17 cellular contexts compared by ENCODE assay signal in the genomic region with DNA sequence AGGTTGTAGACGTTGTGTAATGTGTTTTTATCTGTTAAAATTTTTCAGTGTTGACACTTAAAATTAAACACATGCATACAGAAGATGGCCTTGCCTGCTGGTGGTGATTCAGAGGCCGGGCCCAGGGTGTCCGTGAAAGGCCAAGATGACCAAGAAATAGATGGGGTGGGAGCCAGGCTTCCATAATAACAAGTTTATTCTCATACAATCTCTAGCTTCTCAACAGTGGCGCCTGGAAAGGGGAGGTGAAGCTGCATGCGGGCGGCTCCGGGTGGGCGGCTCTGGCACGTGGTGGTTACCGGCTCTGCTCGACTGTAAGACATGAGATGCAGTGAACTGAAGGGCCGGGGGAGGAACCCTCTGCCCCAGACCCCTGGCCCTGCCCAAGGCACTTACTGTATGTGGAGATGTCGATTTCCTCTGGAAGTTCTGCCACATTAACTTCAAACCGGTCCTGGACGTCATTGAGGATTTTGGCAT. TPM values are rescaled to one million over a fixed set of nuclear protein-coding genes. Genes with fewer than 3 reads are reported as not detected.
A peak's percentile ranks its signal among the peaks of the same experiment; 100 is the strongest.
DNase-seq lines count a peak whose midpoint lies in the region; ATAC-seq and TF ChIP-seq lines count a peak whose summit lies in the region.
"Had no signal": no experiment of that assay in that cellular context is flagged by ENCODE, and none has a peak within 500 bp of the region (broad histone marks: within the 10 kb centered on the region; RNA-seq: fewer than 3 reads in every experiment).

No MANE protein-coding gene starts in this region.

- ATAC-seq in HG02938 (IDR thresholded peaks at IDR 0.05; ENCODE audit: unreplicated experiment) (no peak), HG02884 (IDR thresholded peaks at IDR 0.05; ENCODE audit: unreplicated experiment) (no peak)
- ATAC-seq: foreskin keratinocyte, lower lobe of right lung had no signal

- H3K36me3 ChIP-seq in duodenal mucosa (ENCODE audit: control insufficient read depth in 1 of 2, insufficient read depth in 2 of 2, low read length in 2 of 2) (peaks cover 57 to 89% of the 10 kb centered on the region in 2 donors), spleen (peaks cover 8 to 100% (median 98%) of the 10 kb centered on the region in 6 donors), prostate gland (peaks cover 30 to 37% of the 10 kb centered on the region in 2 donors)

- H3K9me3 ChIP-seq in duodenal mucosa (ENCODE audit: control insufficient read depth in 1 of 2, low read length in 2 of 2) (no peaks in the 10 kb centered on the region), spleen (no peaks in the 10 kb centered on the region), prostate gland (no peaks in the 10 kb centered on the region)
- H3K9me3 ChIP-seq: lower lobe of right lung, Peyer's patch had no signal

- H3K4me1 Mint-ChIP-seq in activated T-cell treated with anti-CD3 and anti-CD28 coated beads, Interleukin-2, amount 50 U/mL, for 24 hours (ENCODE audit: low read depth), result peaks cover 36% of the 10 kb centered on the region
- H3K4me1 Mint-ChIP-seq in T-helper 2 cell treated with Interferon-gamma antibody and Interleukin-4, amounts not matched to agents 5 μg/mL and 100 μg/mL, for 36 hours (ENCODE audit: low read depth), result peaks cover 10% of the 10 kb centered on the region

- H3K4me3 Mint-ChIP-seq in activated T-cell treated with anti-CD3 and anti-CD28 coated beads, Interleukin-2, amount 50 U/mL, for 24 hours, result peak overlapping the region; percentile 29
- H3K4me3 Mint-ChIP-seq in T-helper 2 cell treated with Interferon-gamma antibody and Interleukin-4, amounts not matched to agents 5 μg/mL and 100 μg/mL, for 36 hours, result no peak overlapping the region
- H3K4me3 Mint-ChIP-seq: H9 had no signal

- intact Hi-C loops in spleen (cut with DNase I; ENCODE audit: low total_unique reads) (no loop called here), prostate gland (cut with DNase I) (loop anchor here (5.0 kb wide), 2 partner anchors 46 to 271 kb away; partner anchors contain the start of gene ASF1B)

- no peak for DNase-seq in activated T-cell treated with anti-CD3 and anti-CD28 coated beads, Interleukin-2, amount 50 U/mL, for 24 hours
- no peak for DNase-seq in activated T-cell treated with anti-CD3 and anti-CD28 coated beads, Interleukin-2, amount 50 U/mL, for 48 hours
- DNase-seq in T-helper 2 cell treated with Interferon-gamma antibody and Interleukin-4, amounts not matched to agents 5 μg/mL and 100 μg/mL, for 36 hours (ENCODE audit: low spot score), result no peak
- DNase-seq in spleen (no peak), prostate gland (ENCODE audit: low spot score) (no peak)
- DNase-seq: foreskin keratinocyte, H9, lower lobe of right lung, NCI-H2029, NCI-H69, occipital lobe, substantia nigra had no signal

- H3K27ac Mint-ChIP-seq in activated T-cell treated with anti-CD3 and anti-CD28 coated beads, Interleukin-2, amount 50 U/mL, for 24 hours, result peak overlapping the region; percentile 92
- H3K27ac Mint-ChIP-seq in T-helper 2 cell treated with Interferon-gamma antibody and Interleukin-4, amounts not matched to agents 5 μg/mL and 100 μg/mL, for 36 hours, result peak overlapping the region; percentile 64

- WGBS in spleen, 5 donors, result 69 to 87% (median 80%) methylated on average over 14 to 15 of the region's 15 CpGs
- 76% methylated on average over 15 of the region's 15 CpGs for WGBS in prostate gland

- no peaks in the 10 kb centered on the region for H3K27me3 Mint-ChIP-seq in activated T-cell treated with anti-CD3 and anti-CD28 coated beads, Interleukin-2, amount 50 U/mL, for 24 hours
- no peaks in the 10 kb centered on the region for H3K27me3 Mint-ChIP-seq in T-helper 2 cell treated with Interferon-gamma antibody and Interleukin-4, amounts not matched to agents 5 μg/mL and 100 μg/mL, for 36 hours (ENCODE audit: low read depth)

- no peaks in the 10 kb centered on the region for H3K27me3 ChIP-seq in duodenal mucosa (ENCODE audit: control insufficient read depth in 1 of 2, insufficient read depth in 2 of 2, low read length in 2 of 2)
- H3K27me3 ChIP-seq in spleen (replicated peaks in 1 of 7), result no peaks in the 10 kb centered on the region
- H3K27me3 ChIP-seq in prostate gland (replicated peaks; ENCODE audit: insufficient read depth), result no peaks in the 10 kb centered on the region
- H3K27me3 ChIP-seq: foreskin keratinocyte, Peyer's patch had no signal

- H3K9me3 Mint-ChIP-seq in activated T-cell treated with anti-CD3 and anti-CD28 coated beads, Interleukin-2, amount 50 U/mL, for 24 hours, result no peaks in the 10 kb centered on the region
- no peaks in the 10 kb centered on the region for H3K9me3 Mint-ChIP-seq in T-helper 2 cell treated with Interferon-gamma antibody and Interleukin-4, amounts not matched to agents 5 μg/mL and 100 μg/mL, for 36 hours
- H3K9me3 Mint-ChIP-seq: H9 had no signal

- peaks cover 19 to 46% of the 10 kb centered on the region in 2 donors for H3K4me1 ChIP-seq in duodenal mucosa (ENCODE audit: control insufficient read depth in 1 of 2, insufficient read depth in 2 of 2, low read length in 2 of 2)
- H3K4me1 ChIP-seq in spleen, result peaks cover 40 to 89% (median 72%) of the 10 kb centered on the region in 6 donors
- peaks cover 4% of the 10 kb centered on the region for H3K4me1 ChIP-seq in prostate gland (replicated peaks)
- H3K4me1 ChIP-seq: foreskin keratinocyte had no signal

- TF ChIP-seq POLR2A in spleen (IDR thresholded peaks at IDR 0.05), result no peak
- no peak for TF ChIP-seq POLR2A in prostate gland (IDR thresholded peaks at IDR 0.05)

- H3K4me3 ChIP-seq in duodenal mucosa (ENCODE audit: low read depth in 1 of 2, low read length in 2 of 2), result no peak overlapping the region
- no peak overlapping the region for H3K4me3 ChIP-seq in spleen
- H3K4me3 ChIP-seq in prostate gland, result no peak overlapping the region
- H3K4me3 ChIP-seq: lower lobe of right lung, Peyer's patch, skin epidermis had no signal

- peaks cover 97% of the 10 kb centered on the region for H3K36me3 Mint-ChIP-seq in activated T-cell treated with anti-CD3 and anti-CD28 coated beads, Interleukin-2, amount 50 U/mL, for 24 hours (ENCODE audit: low read depth)
- H3K36me3 Mint-ChIP-seq in T-helper 2 cell treated with Interferon-gamma antibody and Interleukin-4, amounts not matched to agents 5 μg/mL and 100 μg/mL, for 36 hours (ENCODE audit: low read depth), result peaks cover 76% of the 10 kb centered on the region

- H3K27ac ChIP-seq in duodenal mucosa (ENCODE audit: low read depth, low read length) (peak overlapping the region; percentile 39), spleen (peak overlapping the region in 6 of 8 donors; percentile 35 to 89 (median 83)), prostate gland (no peak overlapping the region)
- H3K27ac ChIP-seq: foreskin keratinocyte, lower lobe of right lung had no signal

- TF ChIP-seq CTCF in spleen (IDR thresholded peaks at IDR 0.05 in 8 of 11, conservative IDR thresholded peaks at IDR 0.05 in 3 of 11) (no peak), prostate gland (IDR thresholded peaks at IDR 0.05) (no peak)

- peak overlapping the region in 1 of 2 donors; percentile 10 for H3K9ac ChIP-seq in duodenal mucosa (ENCODE audit: low read depth in 1 of 2, low read length in 2 of 2)

RNA-seq across cellular contexts. Expression of gene DDX39A, which starts 10.5 kb away (rescaled TPM):
- total RNA-seq in spleen (100 to 1,000 TPM in 6 of 7 donors, 10 to 100 TPM in 1; 81.8 to 155 (median 124) TPM), prostate gland (100 to 1,000 TPM in 1 of 2 donors, 10 to 100 TPM in 1; 64.9 to 121 TPM)
- 100 to 1,000 TPM; 176 to 267 (median 248) TPM for polyA plus RNA-seq in spleen

RNA-seq across cellular contexts. Expression of gene PKN1, which starts 24.4 kb away (rescaled TPM):
- 100 to 1,000 TPM; 138 to 213 (median 175) TPM for total RNA-seq in spleen
- polyA plus RNA-seq in spleen, result 100 to 1,000 TPM in 2 of 3 donors, 10 to 100 TPM in 1; 93.3 to 186 (median 113) TPM
- 100 to 1,000 TPM in 1 of 2 donors, 10 to 100 TPM in 1; 54.3 to 255 TPM for total RNA-seq in prostate gland

RNA-seq across cellular contexts. Expression of gene ADGRE5, which starts 27.4 kb away (rescaled TPM):
- 100 to 1,000 TPM; 190 to 455 (median 280) TPM for total RNA-seq in spleen
- 10 to 100 TPM; 42.8 to 87.8 (median 55.7) TPM for polyA plus RNA-seq in spleen
- 10 to 100 TPM; 16.3 to 42.2 TPM for total RNA-seq in prostate gland

Comparison
In these comparisons a context has a peak if more than half of its experiments do, and no peak if none do; other contexts are left out.
1. H3K27ac ChIP-seq: peak in duodenal mucosa (single experiment) and spleen (6 of 8); none in prostate gland (0 of 2).
2. RNA of gene ADGRE5, which starts 27.4 kb away (total RNA-seq): 190 to 455 TPM in spleen; 16.3 to 42.2 TPM in prostate gland; every median in the first group is over 4 times any median in the second.